ENCODE assay signal across 8 cellular contexts in genomic region chr15:66883322-66883911, GRCh38.
DNase-seq lines count a peak whose midpoint lies in the region; ATAC-seq and TF ChIP-seq lines count a peak whose summit lies in the region.

No MANE protein-coding gene starts in this region.

- peak overlapping the region; percentile 36 to 90 (median 74) for H3K27ac ChIP-seq in heart right ventricle

- 1 to 7% methylated on average over 10 of the region's 10 CpGs for WGBS in heart right ventricle, 2 donors

- DNase-seq in HFF-Myc (ENCODE audit: extremely low read depth, low read depth) (peak; percentile 99), heart right ventricle (peak; percentile 86 to 94), progenitor cell of endocrine pancreas (ENCODE audit: low spot score, unreplicated experiment) (peak; percentile 48), HuH-7 (ENCODE audit: low spot score) (no peak)
- peak; percentile 39 for DNase-seq in activated CD8-positive, alpha-beta memory T cell treated with anti-CD3 and anti-CD28 coated beads, Interleukin-2, amount 50 U/mL, for 48 hours
- no peak for DNase-seq in naive thymus-derived CD8-positive, alpha-beta T cell
- no peak for DNase-seq in stimulated activated naive B cell treated with anti-CD40 and anti-IgM and Interleukin-4, amounts not matched to agents 10 μg/mL and 1 μg/mL and 100 μg/mL, for 72 hours

- H3K36me3 Mint-ChIP-seq in progenitor cell of endocrine pancreas (ENCODE audit: insufficient read depth), result no peaks in the 10 kb centered on the region
- no peaks in the 10 kb centered on the region for H3K36me3 Mint-ChIP-seq in naive thymus-derived CD8-positive, alpha-beta T cell
- peaks cover 0 to 2% of the 10 kb centered on the region in 2 donors for H3K36me3 Mint-ChIP-seq in stimulated activated naive B cell treated with anti-CD40 and anti-IgM and Interleukin-4, amounts not matched to agents 10 μg/mL and 1 μg/mL and 100 μg/mL, for 72 hours

- no peak for TF ChIP-seq CTCF in HFF-Myc (IDR thresholded peaks at IDR 0.05; ENCODE audit: low read depth, low read length, missing control alignments)
- no peak for TF ChIP-seq CTCF in heart right ventricle (IDR thresholded peaks at IDR 0.05)
- no peak for TF ChIP-seq CTCF in progenitor cell of endocrine pancreas (IDR thresholded peaks at IDR 0.05; ENCODE audit: unreplicated experiment)

- peak overlapping the region; percentile 93 for H3K27ac Mint-ChIP-seq in progenitor cell of endocrine pancreas
- H3K27ac Mint-ChIP-seq in naive thymus-derived CD8-positive, alpha-beta T cell, result no peak overlapping the region
- no peak overlapping the region for H3K27ac Mint-ChIP-seq in stimulated activated naive B cell treated with anti-CD40 and anti-IgM and Interleukin-4, amounts not matched to agents 10 μg/mL and 1 μg/mL and 100 μg/mL, for 72 hours

- H3K4me1 ChIP-seq in heart right ventricle, result peaks cover 16 to 68% (median 59%) of the 10 kb centered on the region in 9 donors

- H3K9me3 Mint-ChIP-seq in progenitor cell of endocrine pancreas (ENCODE audit: low read depth), result peaks cover 7% of the 10 kb centered on the region
- peaks cover 0 to 10% (median 0%) of the 10 kb centered on the region in 9 donors for H3K9me3 Mint-ChIP-seq in naive thymus-derived CD8-positive, alpha-beta T cell
- H3K9me3 Mint-ChIP-seq in stimulated activated naive B cell treated with anti-CD40 and anti-IgM and Interleukin-4, amounts not matched to agents 10 μg/mL and 1 μg/mL and 100 μg/mL, for 72 hours, result no peaks in the 10 kb centered on the region

- no peaks in the 10 kb centered on the region for H3K27me3 ChIP-seq in heart right ventricle

- POLR2A ChIA-PET in naive thymus-derived CD8-positive, alpha-beta T cell (lab: Charles Lee), result no interaction called here

- peak; percentile 77 to 89 (median 85) for ATAC-seq in heart right ventricle
- ATAC-seq in GM19324 (IDR thresholded peaks at IDR 0.05; ENCODE audit: low FRiP score, unreplicated experiment), result no peak
- no peak for ATAC-seq in naive thymus-derived CD8-positive, alpha-beta T cell
- ATAC-seq in stimulated activated naive B cell treated with anti-CD40 and anti-IgM and Interleukin-4, amounts not matched to agents 10 μg/mL and 1 μg/mL and 100 μg/mL, for 72 hours (replicated peaks), result no peak

- H3K27me3 Mint-ChIP-seq in progenitor cell of endocrine pancreas, result peaks cover 6% of the 10 kb centered on the region
- H3K27me3 Mint-ChIP-seq in naive thymus-derived CD8-positive, alpha-beta T cell, result peaks cover 0 to 19% (median 4%) of the 10 kb centered on the region in 5 donors
- H3K27me3 Mint-ChIP-seq in stimulated activated naive B cell treated with anti-CD40 and anti-IgM and Interleukin-4, amounts not matched to agents 10 μg/mL and 1 μg/mL and 100 μg/mL, for 72 hours, result peaks cover 12 to 29% of the 10 kb centered on the region in 2 donors

- H3K4me1 Mint-ChIP-seq in progenitor cell of endocrine pancreas (ENCODE audit: low read depth), result peaks cover 16% of the 10 kb centered on the region
- H3K4me1 Mint-ChIP-seq in naive thymus-derived CD8-positive, alpha-beta T cell, result no peaks in the 10 kb centered on the region
- peaks cover 14 to 16% of the 10 kb centered on the region in 2 donors for H3K4me1 Mint-ChIP-seq in stimulated activated naive B cell treated with anti-CD40 and anti-IgM and Interleukin-4, amounts not matched to agents 10 μg/mL and 1 μg/mL and 100 μg/mL, for 72 hours

- no peak overlapping the region for H3K4me3 Mint-ChIP-seq in progenitor cell of endocrine pancreas (ENCODE audit: low read depth)
- no peak overlapping the region for H3K4me3 Mint-ChIP-seq in naive thymus-derived CD8-positive, alpha-beta T cell
- H3K4me3 Mint-ChIP-seq in stimulated activated naive B cell treated with anti-CD40 and anti-IgM and Interleukin-4, amounts not matched to agents 10 μg/mL and 1 μg/mL and 100 μg/mL, for 72 hours, result no peak overlapping the region

- no peak overlapping the region for H3K4me3 ChIP-seq in HFF-Myc (replicated peaks; ENCODE audit: low read depth, low read length)
- no peak overlapping the region for H3K4me3 ChIP-seq in heart right ventricle

- H3K9me3 ChIP-seq in heart right ventricle, result no peaks in the 10 kb centered on the region

- intact Hi-C loops in heart right ventricle (cut with DNase I), result loop anchor here in 1 of 10 donors (2.0 to 5.0 kb wide), 2 partner anchors 19 to 304 kb away; no protein-coding TSS in a partner anchor

- no peaks in the 10 kb centered on the region for H3K36me3 ChIP-seq in heart right ventricle

Comparison
In these comparisons a context has a peak if more than half of its experiments do, and no peak if none do; other contexts are left out.
1. DNase-seq: peak in HFF-Myc (single experiment), activated CD8-positive, alpha-beta memory T cell treated with anti-CD3 and anti-CD28 coated beads, Interleukin-2, amount 50 U/mL, for 48 hours (single experiment), heart right ventricle (2 of 2) and progenitor cell of endocrine pancreas (single experiment); none in naive thymus-derived CD8-positive, alpha-beta T cell (0 of 10), HuH-7 (single experiment) and stimulated activated naive B cell treated with anti-CD40 and anti-IgM and Interleukin-4, amounts not matched to agents 10 μg/mL and 1 μg/mL and 100 μg/mL, for 72 hours (single experiment).
2. ATAC-seq: peak in heart right ventricle (8 of 8); none in GM19324 (single experiment), naive thymus-derived CD8-positive, alpha-beta T cell (0 of 2) and stimulated activated naive B cell treated with anti-CD40 and anti-IgM and Interleukin-4, amounts not matched to agents 10 μg/mL and 1 μg/mL and 100 μg/mL, for 72 hours (0 of 2).